ENCODE assay signal across 17 cellular contexts in the genomic region with DNA sequence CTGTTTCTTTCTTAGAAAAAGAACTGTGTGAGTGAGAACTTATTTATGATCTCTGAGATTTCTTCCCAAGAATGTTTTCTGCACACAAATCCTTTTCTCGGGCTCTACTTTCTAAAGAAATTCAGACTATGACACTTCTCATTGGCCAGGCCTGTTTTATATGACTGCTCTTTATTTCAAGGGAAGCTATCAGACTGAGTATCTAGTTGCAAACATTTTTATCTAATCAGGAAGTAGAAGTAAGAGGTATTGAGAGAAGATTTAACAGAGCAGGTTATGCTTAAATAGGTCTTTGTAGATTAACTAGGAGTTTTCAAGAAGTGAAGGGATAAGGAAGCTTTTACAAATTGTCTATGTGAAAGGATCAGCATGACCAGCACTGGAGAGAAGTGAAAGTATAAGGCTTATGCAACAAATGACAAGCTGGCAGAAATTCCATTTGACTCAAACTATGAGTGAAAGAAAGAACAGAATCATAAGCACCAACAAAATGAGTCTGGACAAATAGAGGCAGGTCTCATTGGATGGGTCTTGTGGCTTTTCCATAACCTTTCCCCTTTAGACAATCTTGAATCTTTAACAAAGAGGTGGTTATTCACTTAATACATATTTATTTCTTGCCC.
DNase-seq lines count a peak whose midpoint lies in the region; ATAC-seq lines count a peak whose summit lies in the region.
"Had no signal": no experiment of that assay in that cellular context is flagged by ENCODE, and none has a peak within 500 bp of the region (broad histone marks: within the 10 kb centered on the region; RNA-seq: fewer than 3 reads in every experiment).

No MANE protein-coding gene starts in this region.

- in situ Hi-C loops in SK-MEL-5 (cut with HindIII; ENCODE audit: low pct_unique_long_range_greater_than_20kb, low sequenced_read_pairs) = no loop called here

- DNase-seq in SK-MEL-5 (ENCODE audit: low read depth, low spot score) = peak; percentile 65
- DNase-seq in midbrain (lab: John Stamatoyannopoulos, UW) = no peak
- DNase-seq in NCI-H1930 (lab: John Stamatoyannopoulos, UW) = no peak
- no peak for DNase-seq in NCI-H1417 treated with DMSO at 0.1 percent for 48 hours (lab: John Stamatoyannopoulos, UW)
- no peak for DNase-seq in NCI-H2196 (lab: John Stamatoyannopoulos, UW; ENCODE audit: unreplicated experiment)
- DNase-seq: activated CD4-positive, CD25-positive, alpha-beta regulatory T cell; DMS153; effector CD4-positive, alpha-beta T cell; KG1; natural killer cell; NCI-H146; Peyer's patch; stimulated activated CD4-positive, alpha-beta T cell treated with anti-CD3 and anti-CD28 coated beads, Interleukin-15, amount 100 ng/mL, for 24 hours; T-helper 1 cell had no signal

- ATAC-seq in GM18517 (IDR thresholded peaks at IDR 0.05; ENCODE audit: unreplicated experiment) (peak; percentile 71), GM21423 (IDR thresholded peaks at IDR 0.05; ENCODE audit: unreplicated experiment) (peak; percentile 67), HG03139 (IDR thresholded peaks at IDR 0.05; ENCODE audit: unreplicated experiment) (peak; percentile 62)
- ATAC-seq: natural killer cell had no signal
